ENCODE assay signal across 8 cellular contexts in genomic region chr19:34734601-34735103, GRCh38. TPM values are rescaled to one million over a fixed set of nuclear protein-coding genes. Genes with fewer than 3 reads are reported as not detected.
DNase-seq lines count a peak whose midpoint lies in the region; ATAC-seq and TF ChIP-seq lines count a peak whose summit lies in the region.

No MANE protein-coding gene starts in this region.

- H3K4me1 ChIP-seq in cardiac muscle cell (ENCODE audit: low read depth) = peaks cover 10% of the 10 kb centered on the region
- peaks cover 8 to 14% of the 10 kb centered on the region in 2 donors for H3K4me1 ChIP-seq in adrenal gland (replicated peaks in 1 of 2)
- peaks cover 22 to 30% (median 24%) of the 10 kb centered on the region in 4 donors for H3K4me1 ChIP-seq in upper lobe of left lung

- peaks cover 8% of the 10 kb centered on the region for H3K36me3 ChIP-seq in cardiac muscle cell
- peaks cover 0 to 19% of the 10 kb centered on the region in 2 donors for H3K36me3 ChIP-seq in adrenal gland (replicated peaks in 1 of 2)
- peaks cover 8 to 36% (median 21%) of the 10 kb centered on the region in 4 donors for H3K36me3 ChIP-seq in upper lobe of left lung

- DNase-seq in cardiac muscle cell (ENCODE audit: low read depth in 1 of 2, low spot score in 1 of 2) (no peak), left cardiac atrium (no peak), adrenal gland (no peak), lower leg skin (ENCODE audit: low spot score in 2 of 2) (no peak), upper lobe of left lung (no peak), globus pallidus (ENCODE audit: low spot score) (no peak), DMS114 treated with DMSO at 0.1 percent for 48 hours (lab: John Stamatoyannopoulos, UW; ENCODE audit: unreplicated experiment) (no peak), anterior cingulate cortex (lab: John Stamatoyannopoulos, UW) (no peak)

- intact Hi-C loops in left cardiac atrium (cut with DNase I) (loop anchor here in 1 of 2 donors (2.0 to 5.0 kb wide), 3 partner anchors 38 to 192 kb away; partner anchors contain the start of genes SCGB2B2, ZNF30, ZNF302 and ZNF599), adrenal gland (cut with DNase I) (no loop called here), lower leg skin (cut with DNase I; ENCODE audit: low total_unique reads) (no loop called here)

- TF ChIP-seq CTCF in cardiac muscle cell (IDR thresholded peaks at IDR 0.05; ENCODE audit: low read depth, low read length) (no peak), adrenal gland (IDR thresholded peaks at IDR 0.05) (no peak), lower leg skin (IDR thresholded peaks at IDR 0.05) (no peak), upper lobe of left lung (IDR thresholded peaks at IDR 0.05) (no peak)

- no peaks in the 10 kb centered on the region for H3K27me3 ChIP-seq in cardiac muscle cell
- no peaks in the 10 kb centered on the region for H3K27me3 ChIP-seq in adrenal gland
- no peaks in the 10 kb centered on the region for H3K27me3 ChIP-seq in upper lobe of left lung

- H3K9me3 ChIP-seq in cardiac muscle cell (ENCODE audit: low read depth) = no peaks in the 10 kb centered on the region
- H3K9me3 ChIP-seq in adrenal gland (replicated peaks in 1 of 3) = peaks cover under 1 to 22% (median 8%) of the 10 kb centered on the region in 3 donors
- peaks cover 0 to 30% (median 19%) of the 10 kb centered on the region in 4 donors for H3K9me3 ChIP-seq in upper lobe of left lung

- ATAC-seq in left cardiac atrium = no peak
- no peak for ATAC-seq in upper lobe of left lung (ENCODE audit: low FRiP score in 2 of 2)

- H3K27ac ChIP-seq in cardiac muscle cell (peak overlapping the region; percentile 100), adrenal gland (peak overlapping the region; percentile 89 to 99 (median 97)), upper lobe of left lung (peak overlapping the region; percentile 96 to 100 (median 97))

- H3K4me3 ChIP-seq in cardiac muscle cell (peak overlapping the region; percentile 78), adrenal gland (peak overlapping the region; percentile 53 to 88 (median 76)), lower leg skin (ENCODE audit: low read depth, poor library complexity, severe bottlenecking) (peak overlapping the region; percentile 78), upper lobe of left lung (peak overlapping the region; percentile 59 to 81 (median 72))

- 24 to 30% (median 29%) methylated on average over 10 to 11 of the region's 11 CpGs for WGBS in adrenal gland, 4 donors
- 16 to 28% methylated on average over 11 of the region's 11 CpGs for WGBS in lower leg skin, 2 donors
- 22 to 23% methylated on average over 11 of the region's 11 CpGs for WGBS in upper lobe of left lung, 2 donors

- TF ChIP-seq POLR2A in adrenal gland (IDR thresholded peaks at IDR 0.05) = no peak
- no peak for TF ChIP-seq POLR2A in lower leg skin (IDR thresholded peaks at IDR 0.05)
- no peak for TF ChIP-seq POLR2A in upper lobe of left lung (IDR thresholded peaks at IDR 0.05)

- TF ChIP-seq EP300 in upper lobe of left lung (IDR thresholded peaks at IDR 0.05) = no peak

RNA-seq across cellular contexts. Expression of gene ZNF181, which starts 0.6 kb away (rescaled TPM):
- 28.5 and 33.2 TPM in 2 replicates for total RNA-seq in cardiac muscle cell
- 14.9 and 16.9 TPM in 2 replicates for polyA plus RNA-seq in cardiac muscle cell
- total RNA-seq in left cardiac atrium = 10 to 100 TPM; 17.1 to 19.9 TPM
- 10 to 100 TPM in 7 of 8 donors, 1 to 10 TPM in 1; 9.8 to 30.2 (median 16.7) TPM for total RNA-seq in adrenal gland
- polyA plus RNA-seq in adrenal gland = 10 to 100 TPM in 1 of 3 donors, 1 to 10 TPM in 2; 5.9 to 23.0 (median 8.0) TPM
- 10 to 100 TPM in 3 of 4 donors, 1 to 10 TPM in 1; 5.4 to 16.8 (median 12.1) TPM for total RNA-seq in lower leg skin
- 10 to 100 TPM in 3 of 6 donors, 1 to 10 TPM in 3; 2.3 to 29.3 (median 10.2) TPM for total RNA-seq in upper lobe of left lung

RNA-seq across cellular contexts. Expression of gene ZNF599, which starts 38.4 kb away (rescaled TPM):
- total RNA-seq in cardiac muscle cell (18.4 and 22.7 TPM in 2 replicates), left cardiac atrium (1 to 10 TPM; 3.3 to 3.7 TPM), adrenal gland (10 to 100 TPM in 3 of 8 donors, 1 to 10 TPM in 5; 3.3 to 14.3 (median 8.6) TPM), lower leg skin (10 to 100 TPM in 1 of 4 donors, 1 to 10 TPM in 3; 4.5 to 13.3 (median 6.9) TPM), upper lobe of left lung (1 to 10 TPM; 5.8 to 8.2 (median 7.2) TPM)
- polyA plus RNA-seq in cardiac muscle cell (11.6 and 15.6 TPM in 2 replicates), adrenal gland (1 to 10 TPM; 3.8 to 7.3 (median 5.3) TPM)

RNA-seq across cellular contexts. Expression of gene ZNF302, which starts 57.2 kb away (rescaled TPM):
- total RNA-seq in cardiac muscle cell (37.1 and 59.1 TPM in 2 replicates), left cardiac atrium (10 to 100 TPM; 25.3 to 30.7 TPM), adrenal gland (10 to 100 TPM; 12.7 to 43.1 (median 32.5) TPM), lower leg skin (10 to 100 TPM in 3 of 4 donors, 1 to 10 TPM in 1; 9.2 to 21.4 (median 11.6) TPM), upper lobe of left lung (10 to 100 TPM; 14.0 to 30.7 (median 26.2) TPM)
- polyA plus RNA-seq in cardiac muscle cell (60.6 and 80.8 TPM in 2 replicates), adrenal gland (10 to 100 TPM; 26.6 to 43.4 (median 42.8) TPM)

RNA-seq across cellular contexts. Expression of gene SCGB2B2, which starts 57.7 kb away (rescaled TPM):
- total RNA-seq in cardiac muscle cell (0.27 TPM in 1 of 2 replicates, not detected in the other), left cardiac atrium (under 1 TPM; 0.52 to 0.65 TPM), adrenal gland (1 to 10 TPM in 3 of 8 donors, under 1 TPM in 4, not detected in 1; 0.41 to 2.3 (median 0.95) TPM), lower leg skin (1 to 10 TPM; 4.3 to 8.3 (median 6.6) TPM), upper lobe of left lung (1 to 10 TPM in 4 of 6 donors, under 1 TPM in 2; 0.47 to 4.6 (median 1.7) TPM)
- polyA plus RNA-seq in cardiac muscle cell (0.23 and 0.29 TPM in 2 replicates), adrenal gland (under 1 TPM; 0.27 to 0.72 (median 0.62) TPM)
